In the genomic region with DNA sequence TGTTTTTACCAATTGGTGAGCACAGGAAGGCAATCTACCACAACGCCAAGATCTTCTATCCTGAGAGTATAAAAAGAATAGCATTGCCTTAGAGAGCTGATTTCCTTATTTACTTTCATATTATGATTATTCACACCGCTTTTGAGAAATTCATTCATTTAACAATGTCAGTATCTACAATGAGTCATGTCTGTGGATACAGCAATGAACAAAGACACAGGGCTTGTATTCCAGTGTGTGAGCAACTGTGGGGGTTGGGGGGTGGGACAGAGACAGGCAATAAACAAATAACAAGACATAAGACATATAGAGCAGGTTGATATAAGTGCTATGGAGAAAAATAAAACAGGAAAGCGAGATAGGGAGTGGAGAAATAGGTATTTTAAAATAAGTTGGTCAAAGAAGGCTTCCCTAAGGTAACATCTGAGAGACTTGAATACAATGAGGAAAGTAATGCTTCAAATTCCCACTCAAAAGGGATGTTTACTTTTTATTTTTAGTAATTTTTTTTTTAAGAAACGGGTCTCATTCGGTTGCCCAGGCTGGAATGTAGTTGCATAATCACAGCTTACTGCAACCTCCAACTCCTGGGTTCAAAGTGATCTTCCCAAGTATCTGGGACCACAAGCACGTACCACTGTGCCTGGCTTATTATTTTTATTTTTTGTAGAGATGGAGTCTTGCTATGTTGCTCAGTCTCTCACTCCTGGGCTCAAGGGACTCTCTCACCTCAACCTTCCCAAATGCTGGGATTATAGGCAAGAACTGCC, we compare ENCODE assay signal across 22 cellular contexts. TPM values are rescaled to one million over a fixed set of nuclear protein-coding genes. Genes with fewer than 3 reads are reported as not detected.
A peak's percentile ranks its signal among the peaks of the same experiment; 100 is the strongest.
DNase-seq lines count a peak whose midpoint lies in the region; ATAC-seq, FAIRE-seq and TF ChIP-seq lines count a peak whose summit lies in the region.
"Had no signal": no experiment of that assay in that cellular context is flagged by ENCODE, and none has a peak within 500 bp of the region (broad histone marks: within the 10 kb centered on the region; RNA-seq: fewer than 3 reads in every experiment).

No MANE protein-coding gene starts in this region.

- peaks cover 41 to 54% of the 10 kb centered on the region in 2 donors for H3K36me3 Mint-ChIP-seq in CD4-positive, alpha-beta memory T cell

- H3K27ac Mint-ChIP-seq in CD4-positive, alpha-beta memory T cell, result peak overlapping the region in 4 of 7 donors; percentile 27 to 73 (median 48)
- H3K27ac Mint-ChIP-seq: activated B cell treated with CpG ODN at 0.5 μM for 24 hours; T-helper 1 cell treated with Interleukin-12 subunit alpha and Interleukin-12 subunit beta and Interleukin-4 antibody, amounts not matched to agents 30 μg/mL and 1 μg/mL, for 36 hours; type B pancreatic cell had no signal

- POLR2A ChIA-PET in CD4-positive, alpha-beta memory T cell (lab: Charles Lee; ENCODE audit: partially characterized antibody), result no interaction called here

- intact Hi-C loops in CD4-positive, alpha-beta memory T cell (cut with micrococcal nuclease), result no loop called here

- no peak overlapping the region for H3K4me3 ChIP-seq in CD4-positive, alpha-beta memory T cell (ENCODE audit: low read length in 2 of 2)
- no peak overlapping the region for H3K4me3 ChIP-seq in bronchial epithelial cell (ENCODE audit: low read depth, low read length)
- no peak overlapping the region for H3K4me3 ChIP-seq in small intestine (ENCODE audit: low read depth in 1 of 2, low read length in 2 of 2)
- H3K4me3 ChIP-seq: right lobe of liver had no signal

- H3K9me3 ChIP-seq in CD4-positive, alpha-beta memory T cell (ENCODE audit: control insufficient read depth in 1 of 2, low read length in 2 of 2), result no peaks in the 10 kb centered on the region
- no peaks in the 10 kb centered on the region for H3K9me3 ChIP-seq in small intestine (ENCODE audit: control insufficient read depth, low read depth)
- H3K9me3 ChIP-seq: right lobe of liver had no signal

- CTCF ChIA-PET in CD4-positive, alpha-beta memory T cell (lab: Charles Lee; ENCODE audit: partially characterized antibody), result no interaction called here

- ATAC-seq in GM21381 (IDR thresholded peaks at IDR 0.05; ENCODE audit: unreplicated experiment), result no peak
- ATAC-seq in GM21723 (IDR thresholded peaks at IDR 0.05; ENCODE audit: unreplicated experiment), result no peak
- ATAC-seq: left lobe of liver; stimulated activated naive CD8-positive, alpha-beta T cell treated with anti-CD3 and anti-CD28 coated beads, Interleukin-15, amount 100 ng/mL, for 72 hours had no signal

- H3K27ac ChIP-seq in CD4-positive, alpha-beta memory T cell (ENCODE audit: low read depth, low read length), result no peak overlapping the region
- H3K27ac ChIP-seq in small intestine (ENCODE audit: low read depth in 1 of 2, low read length in 1 of 2), result no peak overlapping the region
- H3K27ac ChIP-seq: KMS-11, right lobe of liver had no signal

- no peak overlapping the region for H3K4me3 Mint-ChIP-seq in CD4-positive, alpha-beta memory T cell
- H3K4me3 Mint-ChIP-seq: activated B cell treated with CpG ODN at 0.5 μM for 24 hours; stimulated activated naive CD8-positive, alpha-beta T cell treated with anti-CD3 and anti-CD28 coated beads, Interleukin-15, amount 100 ng/mL, for 72 hours; T-helper 1 cell treated with Interleukin-12 subunit alpha and Interleukin-12 subunit beta and Interleukin-4 antibody, amounts not matched to agents 30 μg/mL and 1 μg/mL, for 36 hours; type B pancreatic cell had no signal

- H3K27me3 ChIP-seq in CD4-positive, alpha-beta memory T cell (ENCODE audit: insufficient read depth, low read length), result no peaks in the 10 kb centered on the region
- H3K27me3 ChIP-seq in bronchial epithelial cell (ENCODE audit: control insufficient read depth, insufficient read depth, low read length) (no peaks in the 10 kb centered on the region), small intestine (ENCODE audit: control insufficient read depth in 2 of 2, insufficient read depth in 2 of 2, low read length in 2 of 2) (no peaks in the 10 kb centered on the region)
- H3K27me3 ChIP-seq: right lobe of liver had no signal

- DNase-seq in CD4-positive, alpha-beta memory T cell, result no peak
- DNase-seq in M059J (ENCODE audit: low read depth) (peak; percentile 24), bronchial epithelial cell (ENCODE audit: low read depth) (peak; percentile 95), kidney glomerular epithelial cell (lab: John Stamatoyannopoulos, UW) (peak; percentile 3), NCI-H2196 (lab: John Stamatoyannopoulos, UW; ENCODE audit: unreplicated experiment) (no peak), small intestine (no peak)
- DNase-seq: activated B cell treated with CpG ODN at 0.5 μM for 24 hours; cerebellar nuclear complex; NCI-H1092; NCI-H2081 treated with DMSO at 0.1 percent for 48 hours; NCI-H524; right lobe of liver; SIG-M5; stimulated activated CD4-positive, alpha-beta T cell treated with anti-CD3 and anti-CD28 coated beads, Interleukin-1b, Interleukin-23, amount 100 ng/mL, for 48 hours; stimulated activated naive CD8-positive, alpha-beta T cell treated with anti-CD3 and anti-CD28 coated beads, Interleukin-15, amount 100 ng/mL, for 72 hours had no signal

- H3K27me3 Mint-ChIP-seq in CD4-positive, alpha-beta memory T cell, result no peaks in the 10 kb centered on the region
- H3K27me3 Mint-ChIP-seq: activated B cell treated with CpG ODN at 0.5 μM for 24 hours; stimulated activated naive CD8-positive, alpha-beta T cell treated with anti-CD3 and anti-CD28 coated beads, Interleukin-15, amount 100 ng/mL, for 72 hours; type B pancreatic cell had no signal

- no peak for TF ChIP-seq CTCF in bronchial epithelial cell (IDR thresholded peaks at IDR 0.05; ENCODE audit: insufficient read depth, low read length, severe bottlenecking)

- peaks cover 3% of the 10 kb centered on the region for H3K36me3 ChIP-seq in CD4-positive, alpha-beta memory T cell (ENCODE audit: insufficient read depth, low read length)
- peaks cover 9% of the 10 kb centered on the region for H3K36me3 ChIP-seq in bronchial epithelial cell (ENCODE audit: control insufficient read depth, insufficient read depth, low read length)
- peaks cover 3 to 16% of the 10 kb centered on the region in 2 donors for H3K36me3 ChIP-seq in small intestine (ENCODE audit: control insufficient read depth in 2 of 2, insufficient read depth in 2 of 2, low read length in 2 of 2)

- H3K4me1 ChIP-seq in CD4-positive, alpha-beta memory T cell (ENCODE audit: insufficient read depth, low read length), result no peaks in the 10 kb centered on the region
- no peaks in the 10 kb centered on the region for H3K4me1 ChIP-seq in small intestine (ENCODE audit: control insufficient read depth in 2 of 2, insufficient read depth in 1 of 2, low read depth in 1 of 2, low read length in 1 of 2)

- FAIRE-seq in bronchial epithelial cell (lab: Jason Lieb, UNC) (no peak), small intestine (lab: Jason Lieb, UNC) (no peak)
- FAIRE-seq: frontal cortex had no signal

- no peaks in the 10 kb centered on the region for H3K9me3 Mint-ChIP-seq in CD4-positive, alpha-beta memory T cell
- H3K9me3 Mint-ChIP-seq: activated B cell treated with CpG ODN at 0.5 μM for 24 hours; stimulated activated naive CD8-positive, alpha-beta T cell treated with anti-CD3 and anti-CD28 coated beads, Interleukin-15, amount 100 ng/mL, for 72 hours; T-helper 1 cell treated with Interleukin-12 subunit alpha and Interleukin-12 subunit beta and Interleukin-4 antibody, amounts not matched to agents 30 μg/mL and 1 μg/mL, for 36 hours; type B pancreatic cell had no signal

- H3K4me1 Mint-ChIP-seq in CD4-positive, alpha-beta memory T cell, result no peaks in the 10 kb centered on the region
- H3K4me1 Mint-ChIP-seq: activated B cell treated with CpG ODN at 0.5 μM for 24 hours; stimulated activated naive CD8-positive, alpha-beta T cell treated with anti-CD3 and anti-CD28 coated beads, Interleukin-15, amount 100 ng/mL, for 72 hours had no signal

- 58 to 74% (median 71%) methylated on average over 6 of the region's 6 CpGs for whole genome bisulfite sequencing in small intestine, 3 donors

RNA-seq across cellular contexts. Expression of gene PGBD4, which starts 45.7 kb away (rescaled TPM):
- 1 to 10 TPM; 4.7 to 4.9 TPM for total RNA-seq in CD4-positive, alpha-beta memory T cell
- polyA plus RNA-seq in CD4-positive, alpha-beta memory T cell, result under 1 TPM; 0.37 to 0.62 TPM
- 0.10 and 0.74 TPM in 2 replicates for total RNA-seq in M059J (2014; rRNA removed; shearing (Covaris generic))
- total RNA-seq in bronchial epithelial cell, result 1.3 and 1.8 TPM in 2 replicates
- polyA plus RNA-seq in small intestine, result 1 to 10 TPM in 1 of 3 donors, under 1 TPM in 2; 0.27 to 1.1 (median 0.89) TPM

RNA-seq across cellular contexts. Expression of gene EMC7, which starts 45.9 kb away (rescaled TPM):
- 10 to 100 TPM; 38.3 to 47.8 TPM for total RNA-seq in CD4-positive, alpha-beta memory T cell
- 100 to 1,000 TPM; 115 to 167 TPM for polyA plus RNA-seq in CD4-positive, alpha-beta memory T cell
- total RNA-seq in M059J (2014; rRNA removed; shearing (Covaris generic)), result 59.4 and 60.2 TPM in 2 replicates
- 51.7 and 57.4 TPM in 2 replicates for total RNA-seq in bronchial epithelial cell
- 10 to 100 TPM; 38.7 to 86.1 (median 41.1) TPM for polyA plus RNA-seq in small intestine

Comparison
In these comparisons a context has a peak if more than half of its experiments do, and no peak if none do; other contexts are left out.
1. DNase-seq: peak in M059J (single experiment), bronchial epithelial cell (single experiment) and kidney glomerular epithelial cell (single experiment); none in CD4-positive, alpha-beta memory T cell (0 of 5), NCI-H2196 (single experiment) and small intestine (single experiment).